ENCODE assay signal across 15 cellular contexts in genomic region chr6:123007885-123008284, GRCh38.
A peak's percentile ranks its signal among the peaks of the same experiment; 100 is the strongest.
DNase-seq lines count a peak whose midpoint lies in the region; ATAC-seq lines count a peak whose summit lies in the region.
"Had no signal": no experiment of that assay in that cellular context is flagged by ENCODE, and none has a peak within 500 bp of the region (broad histone marks: within the 10 kb centered on the region; RNA-seq: fewer than 3 reads in every experiment).

No MANE protein-coding gene starts in this region.

- ATAC-seq in HG02885 (IDR thresholded peaks at IDR 0.05; ENCODE audit: poor library complexity, unreplicated experiment) (no peak), GM18498 (IDR thresholded peaks at IDR 0.05; ENCODE audit: unreplicated experiment) (no peak), HG03432 (IDR thresholded peaks at IDR 0.05; ENCODE audit: unreplicated experiment) (no peak)
- ATAC-seq: CD8-positive, alpha-beta T cell; GM12878; GM23338; HepG2 had no signal

- DNase-seq in NCI-H2107 treated with DMSO at 0.1 percent for 48 hours (lab: John Stamatoyannopoulos, UW; ENCODE audit: unreplicated experiment): peak; percentile 53
- no peak for DNase-seq in NCI-H2107 (lab: John Stamatoyannopoulos, UW)
- peak; percentile 64 for DNase-seq in NCI-H146 (lab: John Stamatoyannopoulos, UW)
- peak; percentile 60 for DNase-seq in NCI-H748 (lab: John Stamatoyannopoulos, UW; ENCODE audit: unreplicated experiment)
- DNase-seq: BE2C; CD8-positive, alpha-beta T cell; COR-L47; DMS153; H7 had no signal
